ENCODE assay signal across 1 cellular context in genomic region chr9:95044731-95045508, GRCh38.
A peak's percentile ranks its signal among the peaks of the same experiment; 100 is the strongest.
TF ChIP-seq lines count a peak whose summit lies in the region.

No MANE protein-coding gene starts in this region.

TF ChIP-seq in WTC11, 78 proteins besides CTCF, POLR2A, EP300 and RAD21 (continued from another document):
- TF ChIP-seq, protein P1, sequence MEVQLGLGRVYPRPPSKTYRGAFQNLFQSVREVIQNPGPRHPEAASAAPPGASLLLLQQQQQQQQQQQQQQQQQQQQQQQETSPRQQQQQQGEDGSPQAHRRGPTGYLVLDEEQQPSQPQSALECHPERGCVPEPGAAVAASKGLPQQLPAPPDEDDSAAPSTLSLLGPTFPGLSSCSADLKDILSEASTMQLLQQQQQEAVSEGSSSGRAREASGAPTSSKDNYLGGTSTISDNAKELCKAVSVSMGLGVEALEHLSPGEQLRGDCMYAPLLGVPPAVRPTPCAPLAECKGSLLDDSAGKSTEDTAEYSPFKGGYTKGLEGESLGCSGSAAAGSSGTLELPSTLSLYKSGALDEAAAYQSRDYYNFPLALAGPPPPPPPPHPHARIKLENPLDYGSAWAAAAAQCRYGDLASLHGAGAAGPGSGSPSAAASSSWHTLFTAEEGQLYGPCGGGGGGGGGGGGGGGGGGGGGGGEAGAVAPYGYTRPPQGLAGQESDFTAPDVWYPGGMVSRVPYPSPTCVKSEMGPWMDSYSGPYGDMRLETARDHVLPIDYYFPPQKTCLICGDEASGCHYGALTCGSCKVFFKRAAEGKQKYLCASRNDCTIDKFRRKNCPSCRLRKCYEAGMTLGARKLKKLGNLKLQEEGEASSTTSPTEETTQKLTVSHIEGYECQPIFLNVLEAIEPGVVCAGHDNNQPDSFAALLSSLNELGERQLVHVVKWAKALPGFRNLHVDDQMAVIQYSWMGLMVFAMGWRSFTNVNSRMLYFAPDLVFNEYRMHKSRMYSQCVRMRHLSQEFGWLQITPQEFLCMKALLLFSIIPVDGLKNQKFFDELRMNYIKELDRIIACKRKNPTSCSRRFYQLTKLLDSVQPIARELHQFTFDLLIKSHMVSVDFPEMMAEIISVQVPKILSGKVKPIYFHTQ (CRISPR knock-in tag; IDR thresholded peaks at IDR 0.05) = no peak
- TF ChIP-seq HMGA2 (CRISPR knock-in tag; IDR thresholded peaks at IDR 0.05) (no peak), ZNF423 (CRISPR knock-in tag; IDR thresholded peaks at IDR 0.05) (peak; percentile 63), MXD4 (CRISPR knock-in tag; IDR thresholded peaks at IDR 0.05; ENCODE audit: borderline replicate concordance) (no peak), ZBTB21 (CRISPR knock-in tag; IDR thresholded peaks at IDR 0.05; ENCODE audit: borderline replicate concordance) (no peak), OVOL2 (CRISPR knock-in tag; IDR thresholded peaks at IDR 0.05; ENCODE audit: borderline replicate concordance) (no peak), KAT7 (CRISPR knock-in tag; IDR thresholded peaks at IDR 0.05; ENCODE audit: borderline replicate concordance) (no peak), NFATC4 (CRISPR knock-in tag; IDR thresholded peaks at IDR 0.05) (no peak), TCF7 (CRISPR knock-in tag; IDR thresholded peaks at IDR 0.05; ENCODE audit: low read depth) (no peak), ZNF232 (CRISPR knock-in tag; IDR thresholded peaks at IDR 0.05) (no peak), EMX1 (CRISPR knock-in tag; IDR thresholded peaks at IDR 0.05) (no peak), CREM (CRISPR knock-in tag; IDR thresholded peaks at IDR 0.05) (no peak), ATF2 (CRISPR knock-in tag; IDR thresholded peaks at IDR 0.05; ENCODE audit: borderline replicate concordance, low read depth) (no peak), SOX15 (CRISPR knock-in tag; IDR thresholded peaks at IDR 0.05) (no peak), FOXP1 (CRISPR knock-in tag; IDR thresholded peaks at IDR 0.05; ENCODE audit: borderline replicate concordance) (0 out of 2 replicates have a peak, but pooled peaks have one; percentile 15), NFE2L1 (CRISPR knock-in tag; IDR thresholded peaks at IDR 0.05) (no peak), ZNF219 (CRISPR knock-in tag; IDR thresholded peaks at IDR 0.05; ENCODE audit: borderline replicate concordance) (no peak), CREB1 (CRISPR knock-in tag; IDR thresholded peaks at IDR 0.05) (no peak), SMAD3 (CRISPR knock-in tag; IDR thresholded peaks at IDR 0.05; ENCODE audit: borderline replicate concordance) (no peak), FOXJ3 (CRISPR knock-in tag; IDR thresholded peaks at IDR 0.05; ENCODE audit: borderline replicate concordance) (no peak), ZNF121 (CRISPR knock-in tag; IDR thresholded peaks at IDR 0.05) (no peak), CBFB (CRISPR knock-in tag; IDR thresholded peaks at IDR 0.05; ENCODE audit: low read depth) (0 out of 2 replicates have a peak, but pooled peaks have one; percentile 68), RORB (CRISPR knock-in tag; IDR thresholded peaks at IDR 0.05) (no peak), IRF2 (CRISPR knock-in tag; IDR thresholded peaks at IDR 0.05; ENCODE audit: borderline replicate concordance, low read depth) (no peak), ZNF396 (CRISPR knock-in tag; IDR thresholded peaks at IDR 0.05; ENCODE audit: borderline replicate concordance) (no peak), ZNF425 (CRISPR knock-in tag; conservative IDR thresholded peaks at IDR 0.05) (no peak)
- TF ChIP-seq, protein P2, sequence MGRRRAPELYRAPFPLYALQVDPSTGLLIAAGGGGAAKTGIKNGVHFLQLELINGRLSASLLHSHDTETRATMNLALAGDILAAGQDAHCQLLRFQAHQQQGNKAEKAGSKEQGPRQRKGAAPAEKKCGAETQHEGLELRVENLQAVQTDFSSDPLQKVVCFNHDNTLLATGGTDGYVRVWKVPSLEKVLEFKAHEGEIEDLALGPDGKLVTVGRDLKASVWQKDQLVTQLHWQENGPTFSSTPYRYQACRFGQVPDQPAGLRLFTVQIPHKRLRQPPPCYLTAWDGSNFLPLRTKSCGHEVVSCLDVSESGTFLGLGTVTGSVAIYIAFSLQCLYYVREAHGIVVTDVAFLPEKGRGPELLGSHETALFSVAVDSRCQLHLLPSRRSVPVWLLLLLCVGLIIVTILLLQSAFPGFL (CRISPR knock-in tag; IDR thresholded peaks at IDR 0.05; ENCODE audit: borderline replicate concordance) = no peak
- TF ChIP-seq, protein P3, sequence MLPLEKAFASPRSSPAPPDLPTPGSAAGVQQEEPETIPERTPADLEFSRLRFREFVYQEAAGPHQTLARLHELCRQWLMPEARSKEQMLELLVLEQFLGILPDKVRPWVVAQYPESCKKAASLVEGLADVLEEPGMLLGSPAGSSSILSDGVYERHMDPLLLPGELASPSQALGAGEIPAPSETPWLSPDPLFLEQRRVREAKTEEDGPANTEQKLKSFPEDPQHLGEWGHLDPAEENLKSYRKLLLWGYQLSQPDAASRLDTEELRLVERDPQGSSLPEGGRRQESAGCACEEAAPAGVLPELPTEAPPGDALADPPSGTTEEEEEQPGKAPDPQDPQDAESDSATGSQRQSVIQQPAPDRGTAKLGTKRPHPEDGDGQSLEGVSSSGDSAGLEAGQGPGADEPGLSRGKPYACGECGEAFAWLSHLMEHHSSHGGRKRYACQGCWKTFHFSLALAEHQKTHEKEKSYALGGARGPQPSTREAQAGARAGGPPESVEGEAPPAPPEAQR (CRISPR knock-in tag; IDR thresholded peaks at IDR 0.05) = no peak
- TF ChIP-seq, protein P4, sequence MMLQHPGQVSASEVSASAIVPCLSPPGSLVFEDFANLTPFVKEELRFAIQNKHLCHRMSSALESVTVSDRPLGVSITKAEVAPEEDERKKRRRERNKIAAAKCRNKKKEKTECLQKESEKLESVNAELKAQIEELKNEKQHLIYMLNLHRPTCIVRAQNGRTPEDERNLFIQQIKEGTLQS (CRISPR knock-in tag; conservative IDR thresholded peaks at IDR 0.05) = no peak
- TF ChIP-seq, protein P5, sequence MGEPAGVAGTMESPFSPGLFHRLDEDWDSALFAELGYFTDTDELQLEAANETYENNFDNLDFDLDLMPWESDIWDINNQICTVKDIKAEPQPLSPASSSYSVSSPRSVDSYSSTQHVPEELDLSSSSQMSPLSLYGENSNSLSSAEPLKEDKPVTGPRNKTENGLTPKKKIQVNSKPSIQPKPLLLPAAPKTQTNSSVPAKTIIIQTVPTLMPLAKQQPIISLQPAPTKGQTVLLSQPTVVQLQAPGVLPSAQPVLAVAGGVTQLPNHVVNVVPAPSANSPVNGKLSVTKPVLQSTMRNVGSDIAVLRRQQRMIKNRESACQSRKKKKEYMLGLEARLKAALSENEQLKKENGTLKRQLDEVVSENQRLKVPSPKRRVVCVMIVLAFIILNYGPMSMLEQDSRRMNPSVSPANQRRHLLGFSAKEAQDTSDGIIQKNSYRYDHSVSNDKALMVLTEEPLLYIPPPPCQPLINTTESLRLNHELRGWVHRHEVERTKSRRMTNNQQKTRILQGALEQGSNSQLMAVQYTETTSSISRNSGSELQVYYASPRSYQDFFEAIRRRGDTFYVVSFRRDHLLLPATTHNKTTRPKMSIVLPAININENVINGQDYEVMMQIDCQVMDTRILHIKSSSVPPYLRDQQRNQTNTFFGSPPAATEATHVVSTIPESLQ (CRISPR knock-in tag; IDR thresholded peaks at IDR 0.05) = no peak
- TF ChIP-seq, protein P6, sequence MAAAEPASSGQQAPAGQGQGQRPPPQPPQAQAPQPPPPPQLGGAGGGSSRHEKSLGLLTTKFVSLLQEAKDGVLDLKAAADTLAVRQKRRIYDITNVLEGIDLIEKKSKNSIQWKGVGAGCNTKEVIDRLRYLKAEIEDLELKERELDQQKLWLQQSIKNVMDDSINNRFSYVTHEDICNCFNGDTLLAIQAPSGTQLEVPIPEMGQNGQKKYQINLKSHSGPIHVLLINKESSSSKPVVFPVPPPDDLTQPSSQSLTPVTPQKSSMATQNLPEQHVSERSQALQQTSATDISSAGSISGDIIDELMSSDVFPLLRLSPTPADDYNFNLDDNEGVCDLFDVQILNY (CRISPR knock-in tag; IDR thresholded peaks at IDR 0.05) = no peak
- TF ChIP-seq, protein P7, sequence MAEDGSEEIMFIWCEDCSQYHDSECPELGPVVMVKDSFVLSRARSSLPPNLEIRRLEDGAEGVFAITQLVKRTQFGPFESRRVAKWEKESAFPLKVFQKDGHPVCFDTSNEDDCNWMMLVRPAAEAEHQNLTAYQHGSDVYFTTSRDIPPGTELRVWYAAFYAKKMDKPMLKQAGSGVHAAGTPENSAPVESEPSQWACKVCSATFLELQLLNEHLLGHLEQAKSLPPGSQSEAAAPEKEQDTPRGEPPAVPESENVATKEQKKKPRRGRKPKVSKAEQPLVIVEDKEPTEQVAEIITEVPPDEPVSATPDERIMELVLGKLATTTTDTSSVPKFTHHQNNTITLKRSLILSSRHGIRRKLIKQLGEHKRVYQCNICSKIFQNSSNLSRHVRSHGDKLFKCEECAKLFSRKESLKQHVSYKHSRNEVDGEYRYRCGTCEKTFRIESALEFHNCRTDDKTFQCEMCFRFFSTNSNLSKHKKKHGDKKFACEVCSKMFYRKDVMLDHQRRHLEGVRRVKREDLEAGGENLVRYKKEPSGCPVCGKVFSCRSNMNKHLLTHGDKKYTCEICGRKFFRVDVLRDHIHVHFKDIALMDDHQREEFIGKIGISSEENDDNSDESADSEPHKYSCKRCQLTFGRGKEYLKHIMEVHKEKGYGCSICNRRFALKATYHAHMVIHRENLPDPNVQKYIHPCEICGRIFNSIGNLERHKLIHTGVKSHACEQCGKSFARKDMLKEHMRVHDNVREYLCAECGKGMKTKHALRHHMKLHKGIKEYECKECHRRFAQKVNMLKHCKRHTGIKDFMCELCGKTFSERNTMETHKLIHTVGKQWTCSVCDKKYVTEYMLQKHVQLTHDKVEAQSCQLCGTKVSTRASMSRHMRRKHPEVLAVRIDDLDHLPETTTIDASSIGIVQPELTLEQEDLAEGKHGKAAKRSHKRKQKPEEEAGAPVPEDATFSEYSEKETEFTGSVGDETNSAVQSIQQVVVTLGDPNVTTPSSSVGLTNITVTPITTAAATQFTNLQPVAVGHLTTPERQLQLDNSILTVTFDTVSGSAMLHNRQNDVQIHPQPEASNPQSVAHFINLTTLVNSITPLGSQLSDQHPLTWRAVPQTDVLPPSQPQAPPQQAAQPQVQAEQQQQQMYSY (CRISPR knock-in tag; IDR thresholded peaks at IDR 0.05) = peak; percentile 74
- TF ChIP-seq, protein P8, sequence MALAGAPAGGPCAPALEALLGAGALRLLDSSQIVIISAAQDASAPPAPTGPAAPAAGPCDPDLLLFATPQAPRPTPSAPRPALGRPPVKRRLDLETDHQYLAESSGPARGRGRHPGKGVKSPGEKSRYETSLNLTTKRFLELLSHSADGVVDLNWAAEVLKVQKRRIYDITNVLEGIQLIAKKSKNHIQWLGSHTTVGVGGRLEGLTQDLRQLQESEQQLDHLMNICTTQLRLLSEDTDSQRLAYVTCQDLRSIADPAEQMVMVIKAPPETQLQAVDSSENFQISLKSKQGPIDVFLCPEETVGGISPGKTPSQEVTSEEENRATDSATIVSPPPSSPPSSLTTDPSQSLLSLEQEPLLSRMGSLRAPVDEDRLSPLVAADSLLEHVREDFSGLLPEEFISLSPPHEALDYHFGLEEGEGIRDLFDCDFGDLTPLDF (CRISPR knock-in tag; IDR thresholded peaks at IDR 0.05) = no peak
- TF ChIP-seq, protein P9, sequence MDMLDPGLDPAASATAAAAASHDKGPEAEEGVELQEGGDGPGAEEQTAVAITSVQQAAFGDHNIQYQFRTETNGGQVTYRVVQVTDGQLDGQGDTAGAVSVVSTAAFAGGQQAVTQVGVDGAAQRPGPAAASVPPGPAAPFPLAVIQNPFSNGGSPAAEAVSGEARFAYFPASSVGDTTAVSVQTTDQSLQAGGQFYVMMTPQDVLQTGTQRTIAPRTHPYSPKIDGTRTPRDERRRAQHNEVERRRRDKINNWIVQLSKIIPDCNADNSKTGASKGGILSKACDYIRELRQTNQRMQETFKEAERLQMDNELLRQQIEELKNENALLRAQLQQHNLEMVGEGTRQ (CRISPR knock-in tag; IDR thresholded peaks at IDR 0.05) = peak; percentile 47
